In the genomic region with DNA sequence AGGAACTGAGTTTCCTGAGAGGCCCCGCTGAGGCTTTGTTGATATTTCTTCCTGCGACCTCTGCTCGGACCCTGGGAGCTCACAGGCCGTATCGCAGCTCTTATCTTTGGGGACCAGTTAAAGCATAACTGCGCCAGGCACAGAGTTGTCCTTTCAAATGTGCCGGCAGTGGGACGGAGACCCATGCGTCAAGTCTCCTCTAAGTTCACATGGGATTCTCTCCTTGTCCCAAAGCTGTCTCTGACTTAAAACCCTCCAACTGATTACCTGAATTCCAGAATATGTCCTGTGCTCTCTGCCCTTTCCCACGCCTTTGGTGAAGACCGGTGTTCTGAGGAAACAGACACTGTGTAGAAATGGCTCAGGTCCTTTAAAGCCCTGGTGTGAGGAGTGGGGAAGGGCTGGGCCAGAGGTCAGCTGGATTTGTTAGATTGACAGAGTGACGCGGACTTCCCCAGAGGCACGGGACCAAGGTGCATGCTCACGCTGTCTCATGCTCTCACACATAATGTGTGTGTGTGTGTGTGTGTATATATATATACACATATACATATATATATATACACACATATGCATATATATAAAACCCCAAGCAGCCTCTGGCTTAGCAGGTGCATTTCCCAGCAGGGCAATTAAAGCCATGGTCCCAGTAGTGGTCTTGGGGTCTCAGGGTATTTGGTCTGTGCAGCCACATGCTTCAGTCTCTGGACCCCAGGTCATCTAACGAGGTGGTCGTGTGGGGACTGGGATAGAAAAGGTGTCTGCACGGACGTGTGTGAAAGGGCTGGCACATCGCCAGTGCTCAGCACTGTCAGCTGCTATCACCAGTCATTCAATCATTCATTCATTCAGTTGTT, we compare ENCODE assay signal across 24 cellular contexts.
DNase-seq lines count a peak whose midpoint lies in the region; ATAC-seq and TF ChIP-seq lines count a peak whose summit lies in the region.
"Had no signal": no experiment of that assay in that cellular context is flagged by ENCODE, and none has a peak within 500 bp of the region (broad histone marks: within the 10 kb centered on the region; RNA-seq: fewer than 3 reads in every experiment).

No MANE protein-coding gene starts in this region.

- TF ChIP-seq POLR2A in testis (IDR thresholded peaks at IDR 0.05): no peak

- DNase-seq in RWPE2 (ENCODE audit: low spot score) (no peak), testis (no peak), ureter (ENCODE audit: low spot score) (no peak), brain microvascular endothelial cell (no peak)
- DNase-seq: activated CD4-positive, alpha-beta memory T cell treated with anti-CD3 and anti-CD28 coated beads, Interleukin-2, amount 10 ng/mL, durations not matched to agents 7 days and 5 days; activated naive CD4-positive, alpha-beta T cell treated with anti-CD3 and anti-CD28 coated beads for 36 hours; activated T-cell treated with anti-CD3 and anti-CD28 coated beads, Interleukin-2, amount 50 U/mL, for 4 hours; AML-193; DMS79 treated with DMSO at 0.1 percent for 48 hours; effector memory CD8-positive, alpha-beta T cell; esophagus squamous epithelium; HCEC 1CT; left lung; NCI-H1105; NCI-H2081 treated with DMSO at 0.1 percent for 48 hours; NCI-H510A; pancreas; stimulated activated CD4-positive, alpha-beta T cell treated with anti-CD3 and anti-CD28 coated beads, Interleukin-2, amount 100 ng/mL, for 24 hours; stimulated activated naive CD4-positive, alpha-beta T cell; T-helper 9 cell had no signal

- ATAC-seq in RWPE2 (ENCODE audit: low read depth) (no peak), GM19397 (IDR thresholded peaks at IDR 0.05; ENCODE audit: unreplicated experiment) (no peak), GM21390 (IDR thresholded peaks at IDR 0.05; ENCODE audit: unreplicated experiment) (no peak)
- ATAC-seq: activated T-cell treated with anti-CD3 and anti-CD28 coated beads, Interleukin-2, amount 50 U/mL, for 4 hours; effector memory CD8-positive, alpha-beta T cell; left lung had no signal

- H3K27ac ChIP-seq in RWPE2 (ENCODE audit: poor library complexity, severe bottlenecking) (peak overlapping the region; percentile 4), duodenal mucosa (ENCODE audit: low read depth, low read length) (peak overlapping the region; percentile 26), mucosa of rectum (ENCODE audit: low read depth in 2 of 2, low read length in 2 of 2) (peak overlapping the region; percentile 46 to 49), testis (peak overlapping the region; percentile 61 to 80), brain microvascular endothelial cell (no peak overlapping the region)
- H3K27ac ChIP-seq: pancreas had no signal

- H3K9me3 ChIP-seq in RWPE2 (ENCODE audit: severe bottlenecking): no peaks in the 10 kb centered on the region
- H3K9me3 ChIP-seq in duodenal mucosa (ENCODE audit: control insufficient read depth in 1 of 2, low read length in 2 of 2): no peaks in the 10 kb centered on the region
- no peaks in the 10 kb centered on the region for H3K9me3 ChIP-seq in mucosa of rectum (ENCODE audit: control insufficient read depth in 2 of 2, low read length in 2 of 2)
- no peaks in the 10 kb centered on the region for H3K9me3 ChIP-seq in testis
- H3K9me3 ChIP-seq: esophagus squamous epithelium, left lung, pancreas had no signal

- H3K4me1 ChIP-seq in RWPE2 (ENCODE audit: insufficient read depth, poor library complexity, severe bottlenecking) (peaks cover 23% of the 10 kb centered on the region), duodenal mucosa (ENCODE audit: control insufficient read depth in 1 of 2, insufficient read depth in 2 of 2, low read length in 2 of 2) (peaks cover 33 to 42% of the 10 kb centered on the region in 2 donors), mucosa of rectum (ENCODE audit: control insufficient read depth in 2 of 2, insufficient read depth in 2 of 2, low read length in 2 of 2) (peaks cover 13 to 16% of the 10 kb centered on the region in 2 donors), testis (peaks cover 37% of the 10 kb centered on the region)

- in situ Hi-C loops in brain microvascular endothelial cell (cut with HindIII; ENCODE audit: low pct_ligation_motif_present, low sequenced_read_pairs): no loop called here

- WGBS in testis, 2 donors: 63 to 67% methylated on average over 20 of the region's 20 CpGs

- H3K36me3 ChIP-seq in RWPE2 (ENCODE audit: low read depth) (peaks cover 96% of the 10 kb centered on the region), duodenal mucosa (ENCODE audit: control insufficient read depth in 1 of 2, insufficient read depth in 2 of 2, low read length in 2 of 2) (peaks cover 0 to 33% of the 10 kb centered on the region in 2 donors), mucosa of rectum (ENCODE audit: control insufficient read depth in 2 of 2, insufficient read depth in 2 of 2, low read length in 2 of 2) (peaks cover 21 to 38% of the 10 kb centered on the region in 2 donors), testis (ENCODE audit: low read depth, missing control alignments) (no peaks in the 10 kb centered on the region), brain microvascular endothelial cell (replicated peaks) (peaks cover 32% of the 10 kb centered on the region)

- H3K27me3 ChIP-seq in RWPE2 (ENCODE audit: insufficient read depth, poor library complexity, severe bottlenecking) (no peaks in the 10 kb centered on the region), duodenal mucosa (ENCODE audit: control insufficient read depth in 1 of 2, insufficient read depth in 2 of 2, low read length in 2 of 2) (no peaks in the 10 kb centered on the region), mucosa of rectum (ENCODE audit: control insufficient read depth in 2 of 2, insufficient read depth in 2 of 2, low read length in 2 of 2) (no peaks in the 10 kb centered on the region), testis (no peaks in the 10 kb centered on the region), brain microvascular endothelial cell (replicated peaks) (no peaks in the 10 kb centered on the region)
- H3K27me3 ChIP-seq: esophagus squamous epithelium, left lung, pancreas had no signal

- H3K9ac ChIP-seq in duodenal mucosa (ENCODE audit: low read depth in 1 of 2, low read length in 2 of 2): peak overlapping the region; percentile 67 to 70
- H3K9ac ChIP-seq in mucosa of rectum (ENCODE audit: low read depth in 1 of 2, low read length in 2 of 2): peak overlapping the region in 1 of 2 donors; percentile 45

- no peak for TF ChIP-seq CTCF in RWPE2 (IDR thresholded peaks at IDR 0.05; ENCODE audit: poor library complexity, severe bottlenecking)
- no peak for TF ChIP-seq CTCF in testis (IDR thresholded peaks at IDR 0.05)
- TF ChIP-seq CTCF in brain microvascular endothelial cell (IDR thresholded peaks at IDR 0.05; ENCODE audit: low read depth, low read length, missing control alignments): no peak

- H3K4me3 ChIP-seq in RWPE2 (ENCODE audit: severe bottlenecking) (no peak overlapping the region), duodenal mucosa (ENCODE audit: low read depth in 1 of 2, low read length in 2 of 2) (peak overlapping the region; percentile 25 to 44), mucosa of rectum (ENCODE audit: low read length in 2 of 2) (no peak overlapping the region), testis (no peak overlapping the region), brain microvascular endothelial cell (ENCODE audit: low read depth, low read length) (no peak overlapping the region)
- H3K4me3 ChIP-seq: esophagus squamous epithelium, left lung, pancreas had no signal

- intact Hi-C loops in testis (cut with DNase I; ENCODE audit: low total_unique reads): no loop called here

Comparison
In these comparisons a context has a peak if more than half of its experiments do, and no peak if none do; other contexts are left out.
1. H3K4me3 ChIP-seq: peak in duodenal mucosa (2 of 2); none in RWPE2 (single experiment), mucosa of rectum (0 of 2), testis (0 of 2) and brain microvascular endothelial cell (single experiment).